Comparison of ENCODE assay signal across 18 cellular contexts in the genomic region with DNA sequence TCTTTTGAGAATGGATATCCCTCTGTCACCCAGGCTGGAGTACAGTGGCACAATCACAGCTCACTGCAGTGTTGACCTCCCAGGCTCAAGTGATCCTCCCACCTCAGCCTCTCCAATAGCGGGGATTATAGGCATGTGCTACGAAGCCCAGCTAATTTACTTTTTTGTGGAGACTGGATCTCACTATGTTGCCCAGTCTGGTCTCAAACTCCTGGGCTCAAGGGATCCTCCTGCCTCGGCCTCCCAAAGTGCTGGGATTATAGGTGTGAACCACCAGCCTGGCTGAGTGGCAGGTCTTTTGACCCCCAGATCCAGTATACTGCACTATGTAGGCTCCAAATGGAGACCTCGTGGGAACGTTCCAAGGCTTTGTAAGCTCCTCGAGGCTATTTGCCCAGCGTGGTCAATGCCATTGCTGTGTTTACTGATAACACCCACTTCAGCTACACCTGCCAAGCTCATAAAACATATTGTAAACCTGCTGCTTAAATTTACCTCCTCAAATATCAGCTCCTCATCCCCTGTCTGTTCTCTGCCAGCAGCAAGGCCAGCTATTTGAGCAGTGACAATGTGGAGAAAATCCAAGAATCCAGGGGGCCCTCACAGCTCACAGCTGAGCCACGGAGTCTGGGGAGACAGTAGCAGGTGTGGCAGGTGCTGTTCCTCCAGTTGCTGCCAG. TPM values are rescaled to one million over a fixed set of nuclear protein-coding genes. Genes with fewer than 3 reads are reported as not detected.
DNase-seq lines count a peak whose midpoint lies in the region; ATAC-seq, FAIRE-seq and TF ChIP-seq lines count a peak whose summit lies in the region.
"Had no signal": no experiment of that assay in that cellular context is flagged by ENCODE, and none has a peak within 500 bp of the region (broad histone marks: within the 10 kb centered on the region; RNA-seq: fewer than 3 reads in every experiment).

No MANE protein-coding gene starts in this region.

- TF ChIP-seq CTCF in kidney (IDR thresholded peaks at IDR 0.05; ENCODE audit: borderline replicate concordance, extremely low read depth, insufficient read depth), result no peak

- no peak overlapping the region for H3K4me3 ChIP-seq in kidney (ENCODE audit: low read length in 2 of 2)
- H3K4me3 ChIP-seq: esophagus squamous epithelium, HAP-1, heart left ventricle had no signal

- intact Hi-C loops in kidney (cut with DNase I), result no loop called here

- no peak for ATAC-seq in HG02981 (IDR thresholded peaks at IDR 0.05; ENCODE audit: unreplicated experiment)
- ATAC-seq: activated CD8-positive, alpha-beta T cell treated with anti-CD3 and anti-CD28 coated beads for 36 hours; activated naive CD8-positive, alpha-beta T cell treated with anti-CD3 and anti-CD28 coated beads, Interleukin-2, amount 50 U/mL, for 24 hours; activated T-cell treated with anti-CD3 and anti-CD28 coated beads, Interleukin-2, amount 50 U/mL, for 72 hours; heart left ventricle had no signal

- H3K9me3 ChIP-seq in kidney (ENCODE audit: control insufficient read depth in 1 of 2, low read length in 2 of 2), result no peaks in the 10 kb centered on the region
- H3K9me3 ChIP-seq: esophagus squamous epithelium, HAP-1, heart left ventricle had no signal

- peak; percentile 51 for DNase-seq in DMS53 treated with DMSO at 0.1 percent for 48 hours (lab: John Stamatoyannopoulos, UW; ENCODE audit: unreplicated experiment)
- DNase-seq in NCI-H2029 treated with DMSO at 0.1 percent for 48 hours (lab: John Stamatoyannopoulos, UW), result peak; percentile 74
- DNase-seq in NCI-H748 treated with DMSO at 0.1 percent for 48 hours (lab: John Stamatoyannopoulos, UW), result peak; percentile 73
- DNase-seq in myocyte (ENCODE audit: low read depth), result peak; percentile 76
- no peak for DNase-seq in NCI-H1694 treated with DMSO at 0.1 percent for 48 hours (lab: John Stamatoyannopoulos, UW)
- no peak for DNase-seq in T1000 (lab: John Stamatoyannopoulos, UW)
- DNase-seq in kidney, result no peak
- DNase-seq: activated CD8-positive, alpha-beta T cell treated with anti-CD3 and anti-CD28 coated beads for 36 hours; activated naive CD8-positive, alpha-beta T cell treated with anti-CD3 and anti-CD28 coated beads, Interleukin-2, amount 50 U/mL, for 24 hours; activated T-cell treated with anti-CD3 and anti-CD28 coated beads, Interleukin-2, amount 50 U/mL, for 72 hours; esophagus squamous epithelium; NCI-H82; retina; RPMI8226; WERI-Rb-1 had no signal

- H3K4me1 ChIP-seq in kidney (ENCODE audit: control insufficient read depth in 1 of 2, insufficient read depth in 1 of 2, low read depth in 1 of 2, low read length in 2 of 2), result peaks cover 14 to 17% of the 10 kb centered on the region in 2 donors

- no peak for FAIRE-seq in kidney (lab: Jason Lieb, UNC)

- H3K27ac ChIP-seq in kidney (ENCODE audit: low read depth in 2 of 2, low read length in 2 of 2), result no peak overlapping the region
- H3K27ac ChIP-seq: esophagus squamous epithelium, heart left ventricle, WERI-Rb-1 had no signal

- H3K36me3 ChIP-seq in kidney (ENCODE audit: control insufficient read depth in 1 of 2, insufficient read depth in 2 of 2, low read length in 2 of 2), result no peaks in the 10 kb centered on the region
- H3K36me3 ChIP-seq: esophagus squamous epithelium, HAP-1, heart left ventricle, WERI-Rb-1 had no signal

- no peak overlapping the region for H3K9ac ChIP-seq in kidney (ENCODE audit: low read length in 2 of 2)

RNA-seq across cellular contexts. Expression of gene KIFC3, which starts 16.2 kb away (rescaled TPM):
- total RNA-seq in myocyte, result 55.6 and 64.5 TPM in 2 replicates
- polyA plus RNA-seq in myocyte (2012), result 48.3 TPM
- total RNA-seq in kidney, result 109 TPM
- polyA plus RNA-seq in kidney (ENCODE audit: insufficient read depth, low read depth, low replicate concordance), result 74.9 TPM

Comparison
In these comparisons a context has a peak if more than half of its experiments do, and no peak if none do; other contexts are left out.
1. DNase-seq: peak in DMS53 treated with DMSO at 0.1 percent for 48 hours (single experiment), NCI-H2029 treated with DMSO at 0.1 percent for 48 hours (single experiment), NCI-H748 treated with DMSO at 0.1 percent for 48 hours (single experiment) and myocyte (single experiment); none in NCI-H1694 treated with DMSO at 0.1 percent for 48 hours (single experiment), T1000 (single experiment) and kidney (single experiment).